ENCODE assay signal across 9 cellular contexts in genomic region chr22:42397332-42398246, GRCh38. TPM values are rescaled to one million over a fixed set of nuclear protein-coding genes. Genes with fewer than 3 reads are reported as not detected.
DNase-seq lines count a peak whose midpoint lies in the region; ATAC-seq and TF ChIP-seq lines count a peak whose summit lies in the region.
"Had no signal": no experiment of that assay in that cellular context is flagged by ENCODE, and none has a peak within 500 bp of the region (broad histone marks: within the 10 kb centered on the region; RNA-seq: fewer than 3 reads in every experiment).

No MANE protein-coding gene starts in this region.

- intact Hi-C loops in right cardiac atrium (cut with DNase I) = no loop called here

- H3K27ac ChIP-seq in right cardiac atrium (ENCODE audit: low read length) = no peak overlapping the region

- H3K27ac Mint-ChIP-seq in stimulated activated naive CD8-positive, alpha-beta T cell treated with anti-CD3 and anti-CD28 coated beads, Interleukin-15, amount 100 ng/mL, for 72 hours = no peak overlapping the region
- H3K27ac Mint-ChIP-seq in mesothelial cell of epicardium = no peak overlapping the region

- ATAC-seq in stimulated activated naive CD8-positive, alpha-beta T cell treated with anti-CD3 and anti-CD28 coated beads, Interleukin-15, Interleukin-2, amounts not matched to agents 100 U/mL and 50 U/mL, for 24 hours = peak; percentile 26
- ATAC-seq in stimulated activated naive CD8-positive, alpha-beta T cell treated with anti-CD3 and anti-CD28 coated beads, Interleukin-15, amount 100 ng/mL, for 72 hours = no peak
- ATAC-seq in right cardiac atrium (peak; percentile 30 to 38), GM21737 (IDR thresholded peaks at IDR 0.05; ENCODE audit: unreplicated experiment) (no peak)

- H3K4me3 Mint-ChIP-seq in stimulated activated naive CD8-positive, alpha-beta T cell treated with anti-CD3 and anti-CD28 coated beads, Interleukin-15, amount 100 ng/mL, for 72 hours = no peak overlapping the region
- H3K4me3 Mint-ChIP-seq in mesothelial cell of epicardium = no peak overlapping the region

- no peak for TF ChIP-seq CTCF in mesothelial cell of epicardium (IDR thresholded peaks at IDR 0.05; ENCODE audit: unreplicated experiment)

- H3K4me1 Mint-ChIP-seq in stimulated activated naive CD8-positive, alpha-beta T cell treated with anti-CD3 and anti-CD28 coated beads, Interleukin-15, amount 100 ng/mL, for 72 hours = peaks cover 14% of the 10 kb centered on the region
- H3K4me1 Mint-ChIP-seq in mesothelial cell of epicardium = peaks cover 4% of the 10 kb centered on the region

- 65% methylated on average over 15 of the region's 15 CpGs for WGBS in right cardiac atrium

- no peaks in the 10 kb centered on the region for H3K4me1 ChIP-seq in right cardiac atrium (ENCODE audit: control insufficient read depth, insufficient read depth, low read length)

- no peaks in the 10 kb centered on the region for H3K9me3 ChIP-seq in right cardiac atrium (ENCODE audit: control insufficient read depth, low read length)

- H3K36me3 Mint-ChIP-seq in mesothelial cell of epicardium = no peaks in the 10 kb centered on the region

- no peak overlapping the region for H3K4me3 ChIP-seq in right cardiac atrium (ENCODE audit: low read length)

- no peak for DNase-seq in stimulated activated naive CD8-positive, alpha-beta T cell treated with anti-CD3 and anti-CD28 coated beads, Interleukin-15, Interleukin-2, amounts not matched to agents 100 U/mL and 50 U/mL, for 24 hours
- no peak for DNase-seq in stimulated activated naive CD8-positive, alpha-beta T cell treated with anti-CD3 and anti-CD28 coated beads, Interleukin-15, amount 100 ng/mL, for 72 hours
- peak; percentile 57 for DNase-seq in SKM-1 (lab: John Stamatoyannopoulos, UW; ENCODE audit: unreplicated experiment)
- DNase-seq in right cardiac atrium = peak; percentile 23 to 60 (median 46)
- DNase-seq in NCI-H1105 treated with DMSO at 0.1 percent for 48 hours (lab: John Stamatoyannopoulos, UW) = no peak
- DNase-seq in mesothelial cell of epicardium (ENCODE audit: low spot score in 2 of 2, unreplicated experiment in 2 of 2) = no peak
- no peak for DNase-seq in LoVo (ENCODE audit: low spot score)

- no peaks in the 10 kb centered on the region for H3K27me3 ChIP-seq in right cardiac atrium (ENCODE audit: control insufficient read depth, insufficient read depth)

- no peaks in the 10 kb centered on the region for H3K27me3 Mint-ChIP-seq in stimulated activated naive CD8-positive, alpha-beta T cell treated with anti-CD3 and anti-CD28 coated beads, Interleukin-15, amount 100 ng/mL, for 72 hours
- no peaks in the 10 kb centered on the region for H3K27me3 Mint-ChIP-seq in mesothelial cell of epicardium (ENCODE audit: low read depth)

- no peaks in the 10 kb centered on the region for H3K9me3 Mint-ChIP-seq in stimulated activated naive CD8-positive, alpha-beta T cell treated with anti-CD3 and anti-CD28 coated beads, Interleukin-15, amount 100 ng/mL, for 72 hours
- H3K9me3 Mint-ChIP-seq in mesothelial cell of epicardium = no peaks in the 10 kb centered on the region

RNA-seq across cellular contexts. Expression of gene NFAM1, which starts 34.6 kb away (rescaled TPM):
- total RNA-seq in right cardiac atrium (1 to 10 TPM; 2.5 to 4.9 (median 3.2) TPM), mesothelial cell of epicardium (0.27 to 0.34 TPM (median 0.32 TPM) in 3 replicates)
- polyA plus RNA-seq in right cardiac atrium = 1.0 TPM
- total RNA-seq: myocyte had no signal

Comparison
In these comparisons a context has a peak if more than half of its experiments do, and no peak if none do; other contexts are left out.
1. ATAC-seq: peak in stimulated activated naive CD8-positive, alpha-beta T cell treated with anti-CD3 and anti-CD28 coated beads, Interleukin-15, Interleukin-2, amounts not matched to agents 100 U/mL and 50 U/mL, for 24 hours (single experiment) and right cardiac atrium (2 of 2); none in stimulated activated naive CD8-positive, alpha-beta T cell treated with anti-CD3 and anti-CD28 coated beads, Interleukin-15, amount 100 ng/mL, for 72 hours (single experiment) and GM21737 (single experiment).
2. DNase-seq: peak in SKM-1 (single experiment) and right cardiac atrium (3 of 3); none in stimulated activated naive CD8-positive, alpha-beta T cell treated with anti-CD3 and anti-CD28 coated beads, Interleukin-15, Interleukin-2, amounts not matched to agents 100 U/mL and 50 U/mL, for 24 hours (single experiment), stimulated activated naive CD8-positive, alpha-beta T cell treated with anti-CD3 and anti-CD28 coated beads, Interleukin-15, amount 100 ng/mL, for 72 hours (0 of 2), NCI-H1105 treated with DMSO at 0.1 percent for 48 hours (single experiment), mesothelial cell of epicardium (0 of 2) and LoVo (single experiment).